Comparison of ENCODE assay signal across 1 cellular context in genomic region chr16:12573730-12574383, GRCh38.
TF ChIP-seq lines count a peak whose summit lies in the region.

No MANE protein-coding gene starts in this region.

TF ChIP-seq in HepG2, 621 proteins besides CTCF, POLR2A, EP300 and RAD21 (continued from another document and continues in another):
- TF ChIP-seq ZNF770 (CRISPR knock-in tag; IDR thresholded peaks at IDR 0.05) (peak; percentile 52), HNRNPH1 (optimal IDR thresholded peaks at IDR 0.05; ENCODE audit: low read depth, low read length) (no peak), ZNF331 (CRISPR knock-in tag; IDR thresholded peaks at IDR 0.05) (peak; percentile 39), ZNF446 (CRISPR knock-in tag; IDR thresholded peaks at IDR 0.05) (no peak), ATF5 (CRISPR knock-in tag; IDR thresholded peaks at IDR 0.05; ENCODE audit: low read depth) (no peak), ZNF740 (CRISPR knock-in tag; IDR thresholded peaks at IDR 0.05) (peak; percentile 94), ZC3H13 (CRISPR knock-in tag; IDR thresholded peaks at IDR 0.05) (no peak), ZBED4 (CRISPR knock-in tag; IDR thresholded peaks at IDR 0.05; ENCODE audit: borderline replicate concordance) (peak; percentile 68), FOXA1 (IDR thresholded peaks at IDR 0.05) (no peak), FOXA1 (CRISPR knock-in tag; IDR thresholded peaks at IDR 0.05) (peak; percentile 97), ZNF629 (CRISPR knock-in tag; conservative IDR thresholded peaks at IDR 0.05) (no peak), ZSCAN9 (CRISPR knock-in tag; IDR thresholded peaks at IDR 0.05; ENCODE audit: borderline replicate concordance) (0 out of 2 replicates have a peak, but pooled peaks have one; percentile 69), HMG20B (CRISPR knock-in tag; conservative IDR thresholded peaks at IDR 0.05) (no peak; the same call in 1 of the 2 replicates), REPIN1 (CRISPR knock-in tag; IDR thresholded peaks at IDR 0.05; ENCODE audit: borderline replicate concordance, low read depth) (no peak), ZNF281 (CRISPR knock-in tag; IDR thresholded peaks at IDR 0.05; ENCODE audit: borderline replicate concordance) (no peak), ZNF597 (CRISPR knock-in tag; IDR thresholded peaks at IDR 0.05) (no peak), ZNF567 (CRISPR knock-in tag; IDR thresholded peaks at IDR 0.05; ENCODE audit: borderline replicate concordance) (no peak), NR2F2 (IDR thresholded peaks at IDR 0.05; ENCODE audit: borderline replicate concordance, low read depth) (no peak), ZFP82 (CRISPR knock-in tag; IDR thresholded peaks at IDR 0.05; ENCODE audit: borderline replicate concordance) (0 out of 2 replicates have a peak, but pooled peaks have one; percentile 20), ZNF781 (CRISPR knock-in tag; IDR thresholded peaks at IDR 0.05; ENCODE audit: borderline replicate concordance, not compliant biosample characterization) (peak; percentile 64), ZNF724P (CRISPR knock-in tag; IDR thresholded peaks at IDR 0.05; ENCODE audit: borderline replicate concordance) (no peak), ATF3 (CRISPR knock-in tag; IDR thresholded peaks at IDR 0.05) (no peak), ZNF441 (CRISPR knock-in tag; IDR thresholded peaks at IDR 0.05; ENCODE audit: borderline replicate concordance) (no peak), KLF6 (CRISPR knock-in tag; IDR thresholded peaks at IDR 0.05) (no peak), ZBTB26 (CRISPR knock-in tag; IDR thresholded peaks at IDR 0.05; ENCODE audit: borderline replicate concordance) (peak; percentile 98), BCL6 (CRISPR knock-in tag; IDR thresholded peaks at IDR 0.05) (peak; percentile 54; the same call in 1 of the 2 replicates), ZUFSP (CRISPR knock-in tag; IDR thresholded peaks at IDR 0.05; ENCODE audit: borderline replicate concordance) (no peak), ZNF329 (CRISPR knock-in tag; IDR thresholded peaks at IDR 0.05; ENCODE audit: low read depth) (no peak), SMYD3 (CRISPR knock-in tag; IDR thresholded peaks at IDR 0.05) (no peak), FOSL2 (CRISPR knock-in tag; IDR thresholded peaks at IDR 0.05) (peak; percentile 75), GATAD2A (CRISPR knock-in tag; IDR thresholded peaks at IDR 0.05) (peak; percentile 89), NFE2 (CRISPR knock-in tag; IDR thresholded peaks at IDR 0.05) (no peak), KLF16 (CRISPR knock-in tag; IDR thresholded peaks at IDR 0.05) (peak in 1 of 2 experiments; percentile 86; a peak in 1 of 4 replicates), SAP130 (CRISPR knock-in tag; IDR thresholded peaks at IDR 0.05; ENCODE audit: low read depth) (peak; percentile 64), ZNF550 (CRISPR knock-in tag; IDR thresholded peaks at IDR 0.05; ENCODE audit: borderline replicate concordance) (no peak), HBP1 (CRISPR knock-in tag; IDR thresholded peaks at IDR 0.05; ENCODE audit: low read depth) (0 out of 2 replicates have a peak, but pooled peaks have one; percentile 43), CC2D1A (CRISPR knock-in tag; IDR thresholded peaks at IDR 0.05) (no peak), ZBTB34 (CRISPR knock-in tag; IDR thresholded peaks at IDR 0.05) (no peak)
